ENCODE assay signal across 21 cellular contexts in genomic region chr3:133130168-133130567, GRCh38.
DNase-seq lines count a peak whose midpoint lies in the region; ATAC-seq, FAIRE-seq and TF ChIP-seq lines count a peak whose summit lies in the region.
"Had no signal": no experiment of that assay in that cellular context is flagged by ENCODE, and none has a peak within 500 bp of the region (broad histone marks: within the 10 kb centered on the region; RNA-seq: fewer than 3 reads in every experiment).

No MANE protein-coding gene starts in this region.

- H3K27ac ChIP-seq in ovary (no peak overlapping the region), kidney (ENCODE audit: low read depth in 2 of 2, low read length in 2 of 2) (no peak overlapping the region), colonic mucosa (no peak overlapping the region)
- H3K27ac ChIP-seq: gastroesophageal sphincter, SK-N-MC, tibial artery had no signal

- TF ChIP-seq CTCF in ovary (IDR thresholded peaks at IDR 0.05), result no peak
- no peak for TF ChIP-seq CTCF in kidney (IDR thresholded peaks at IDR 0.05; ENCODE audit: borderline replicate concordance, extremely low read depth, insufficient read depth)
- TF ChIP-seq CTCF in colonic mucosa (IDR thresholded peaks at IDR 0.05), result no peak

- 67 to 87% (median 76%) methylated on average over 1 of the region's 1 CpG for WGBS in ovary, 3 donors

- H3K27me3 ChIP-seq in adipocyte (replicated peaks; ENCODE audit: control insufficient read depth, insufficient read depth, low read length) (no peaks in the 10 kb centered on the region), ovary (no peaks in the 10 kb centered on the region), colonic mucosa (no peaks in the 10 kb centered on the region)
- H3K27me3 ChIP-seq: gastroesophageal sphincter, tibial artery had no signal

- H3K9ac ChIP-seq in adipocyte (ENCODE audit: low read length) (no peak overlapping the region), kidney (ENCODE audit: low read length in 2 of 2) (no peak overlapping the region), colonic mucosa (ENCODE audit: low read depth in 2 of 2, low read length in 2 of 2) (no peak overlapping the region)

- no peak overlapping the region for H3K4me3 ChIP-seq in adipocyte (ENCODE audit: low read length)
- no peak overlapping the region for H3K4me3 ChIP-seq in ovary
- no peak overlapping the region for H3K4me3 ChIP-seq in kidney (ENCODE audit: low read length in 2 of 2)
- no peak overlapping the region for H3K4me3 ChIP-seq in colonic mucosa
- H3K4me3 ChIP-seq: gastroesophageal sphincter, mucosa of descending colon, SK-N-MC, tibial artery had no signal

- no peak for TF ChIP-seq EP300 in ovary (IDR thresholded peaks at IDR 0.05)

- no peaks in the 10 kb centered on the region for H3K9me3 ChIP-seq in adipocyte (ENCODE audit: control insufficient read depth, low read length)
- no peaks in the 10 kb centered on the region for H3K9me3 ChIP-seq in ovary
- no peaks in the 10 kb centered on the region for H3K9me3 ChIP-seq in kidney (ENCODE audit: control insufficient read depth in 1 of 2, low read length in 2 of 2)
- H3K9me3 ChIP-seq in colonic mucosa, result no peaks in the 10 kb centered on the region
- H3K9me3 ChIP-seq: gastroesophageal sphincter, mucosa of descending colon, tibial artery had no signal

- ATAC-seq in GM19035 (IDR thresholded peaks at IDR 0.05; ENCODE audit: unreplicated experiment), result no peak
- ATAC-seq: gastroesophageal sphincter, mucosa of descending colon had no signal

- intact Hi-C loops in ovary (cut with DNase I) (no loop called here), kidney (cut with DNase I) (no loop called here), colonic mucosa (cut with DNase I) (no loop called here)

- TF ChIP-seq POLR2A in ovary (IDR thresholded peaks at IDR 0.05), result no peak

- DNase-seq in AG20443 (ENCODE audit: low spot score) (peak; percentile 51), NCI-H1436 treated with DMSO at 0.1 percent for 48 hours (lab: John Stamatoyannopoulos, UW) (peak; percentile 69), adipocyte (ENCODE audit: low read depth) (peak; percentile 2), islet precursor cell (peak; percentile 84), ovary (no peak), kidney (no peak), colonic mucosa (no peak)
- DNase-seq: activated CD4-positive, alpha-beta T cell treated with anti-CD3 and anti-CD28 coated beads, Interleukin-2, amount 10 ng/mL, durations not matched to agents 24 days and 14 days; activated CD8-positive, alpha-beta memory T cell treated with anti-CD3 and anti-CD28 coated beads, Interleukin-2, amount 50 U/mL, for 48 hours; activated gamma-delta T cell treated with Interleukin-2 at 50 U/mL for 16 hours; CD4-positive, alpha-beta T cell; DMS79; mucosa of descending colon; NCI-H2107; NCI-H82; retina; tibial artery had no signal

- no peaks in the 10 kb centered on the region for H3K4me1 ChIP-seq in adipocyte (ENCODE audit: control insufficient read depth, insufficient read depth, low read length)
- H3K4me1 ChIP-seq in ovary (ENCODE audit: insufficient read depth), result no peaks in the 10 kb centered on the region
- H3K4me1 ChIP-seq in kidney (ENCODE audit: control insufficient read depth in 1 of 2, insufficient read depth in 1 of 2, low read depth in 1 of 2, low read length in 2 of 2), result no peaks in the 10 kb centered on the region
- H3K4me1 ChIP-seq in colonic mucosa, result no peaks in the 10 kb centered on the region
- H3K4me1 ChIP-seq: gastroesophageal sphincter, tibial artery had no signal

- no peak for FAIRE-seq in kidney (lab: Jason Lieb, UNC)
- FAIRE-seq: colon had no signal

- H3K36me3 ChIP-seq in adipocyte (ENCODE audit: control insufficient read depth, insufficient read depth, low read length, severe bottlenecking) (no peaks in the 10 kb centered on the region), ovary (no peaks in the 10 kb centered on the region), kidney (ENCODE audit: control insufficient read depth in 1 of 2, insufficient read depth in 2 of 2, low read length in 2 of 2) (no peaks in the 10 kb centered on the region), colonic mucosa (no peaks in the 10 kb centered on the region)
- H3K36me3 ChIP-seq: gastroesophageal sphincter, tibial artery had no signal

Comparison
In these comparisons a context has a peak if more than half of its experiments do, and no peak if none do; other contexts are left out.
1. DNase-seq: peak in AG20443 (single experiment), NCI-H1436 treated with DMSO at 0.1 percent for 48 hours (single experiment), adipocyte (single experiment) and islet precursor cell (single experiment); none in ovary (0 of 5), kidney (single experiment) and colonic mucosa (single experiment).